ENCODE assay signal across 8 cellular contexts in the genomic region with DNA sequence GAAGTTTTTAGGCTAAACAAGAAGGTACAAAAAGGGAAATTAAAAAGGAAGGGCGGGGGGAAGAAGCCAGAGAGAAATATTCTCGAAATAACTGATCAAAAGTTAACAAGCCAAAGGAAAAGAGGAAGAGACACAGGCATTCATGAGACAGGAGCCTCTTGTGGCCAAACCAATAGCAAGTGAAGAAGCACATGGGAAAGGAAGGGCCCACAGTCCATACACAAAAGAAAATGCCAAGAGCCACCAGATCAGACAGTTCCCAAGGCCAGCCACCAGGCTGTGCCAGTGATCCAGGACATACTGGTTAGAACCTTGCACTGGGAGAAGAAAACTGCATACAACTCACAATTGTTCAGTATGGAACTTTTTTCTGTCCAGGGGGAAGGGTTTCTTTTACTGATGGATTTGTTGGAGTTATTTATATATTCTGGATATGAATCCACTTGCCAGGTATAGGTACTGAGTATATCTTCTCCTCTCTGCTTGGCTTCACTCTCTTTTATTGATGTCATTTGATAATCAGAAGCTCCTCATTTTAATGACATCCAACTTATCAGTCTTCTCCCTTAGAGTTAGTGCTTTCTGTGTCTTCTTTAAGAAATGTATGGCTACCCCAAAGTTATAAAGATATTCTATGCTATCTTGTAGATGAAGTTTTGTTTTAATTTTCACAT.
DNase-seq lines count a peak whose midpoint lies in the region; ATAC-seq lines count a peak whose summit lies in the region.

No MANE protein-coding gene starts in this region.

- H3K27me3 Mint-ChIP-seq in CD4-positive, alpha-beta memory T cell, result peaks cover 2 to 4% of the 10 kb centered on the region in 2 donors
- H3K27me3 Mint-ChIP-seq in activated naive CD8-positive, alpha-beta T cell treated with anti-CD3 and anti-CD28 coated beads, Interleukin-2, amount 50 U/mL, for 24 hours, result peaks cover 2% of the 10 kb centered on the region

- no peak overlapping the region for H4K91ac ChIP-seq in trophoblast cell (ENCODE audit: low read depth, low read length)

- H2BK120ac ChIP-seq in trophoblast cell (ENCODE audit: insufficient read depth, low read length, poor library complexity), result no peak overlapping the region

- no peak overlapping the region for H2AK5ac ChIP-seq in trophoblast cell (ENCODE audit: low read length)

- H3K4me3 ChIP-seq in CD4-positive, alpha-beta memory T cell (ENCODE audit: low read length in 2 of 2), result no peak overlapping the region
- H3K4me3 ChIP-seq in SJSA1 (no peak overlapping the region), trophoblast cell (ENCODE audit: low read depth, low read length) (no peak overlapping the region)

- WGBS in trophoblast cell (ENCODE audit: extremely low coverage, insufficient coverage, insufficient read length), result no CpG with 5 or more reads among the region's 2 CpGs

- POLR2A ChIA-PET in CD4-positive, alpha-beta memory T cell (lab: Charles Lee; ENCODE audit: partially characterized antibody), result interaction anchor here (1.2 to 17.7 kb wide), 4 partner anchors 22 to 134 kb away, joined by 3 to 374 read pairs (median 10); no protein-coding TSS in a partner anchor

- H3K79me2 ChIP-seq in trophoblast cell (ENCODE audit: control insufficient read depth, insufficient read depth, low read length, poor library complexity), result no peaks in the 10 kb centered on the region

- no peak overlapping the region for H2BK5ac ChIP-seq in trophoblast cell (ENCODE audit: low read depth, low read length, poor library complexity)

- H3K9me3 Mint-ChIP-seq in CD4-positive, alpha-beta memory T cell, result peaks cover 0 to 5% (median under 1%) of the 10 kb centered on the region in 8 donors
- no peaks in the 10 kb centered on the region for H3K9me3 Mint-ChIP-seq in activated naive CD8-positive, alpha-beta T cell treated with anti-CD3 and anti-CD28 coated beads, Interleukin-2, amount 50 U/mL, for 24 hours

- H3K9ac ChIP-seq in trophoblast cell (ENCODE audit: low read length), result no peak overlapping the region

- no peaks in the 10 kb centered on the region for H3K9me3 ChIP-seq in CD4-positive, alpha-beta memory T cell (ENCODE audit: control insufficient read depth in 1 of 2, low read length in 2 of 2)
- H3K9me3 ChIP-seq in SJSA1 (replicated peaks) (no peaks in the 10 kb centered on the region), trophoblast cell (ENCODE audit: insufficient read depth, low read depth, low read length) (no peaks in the 10 kb centered on the region)

- H2BK12ac ChIP-seq in trophoblast cell (ENCODE audit: low read length), result no peak overlapping the region

- H3K4me1 Mint-ChIP-seq in CD4-positive, alpha-beta memory T cell, result peaks cover 73 to 95% (median 88%) of the 10 kb centered on the region in 4 donors
- H3K4me1 Mint-ChIP-seq in activated naive CD8-positive, alpha-beta T cell treated with anti-CD3 and anti-CD28 coated beads, Interleukin-2, amount 50 U/mL, for 24 hours, result peaks cover 96% of the 10 kb centered on the region

- no peak overlapping the region for H2AFZ ChIP-seq in trophoblast cell (ENCODE audit: insufficient read depth, low read length, poor library complexity)

- peak overlapping the region; percentile 86 for H3K27ac ChIP-seq in CD4-positive, alpha-beta memory T cell (ENCODE audit: low read depth, low read length)
- H3K27ac ChIP-seq in SJSA1 (no peak overlapping the region), trophoblast cell (ENCODE audit: low read depth, low read length) (no peak overlapping the region)

- peaks cover 95% of the 10 kb centered on the region for H3K4me1 ChIP-seq in CD4-positive, alpha-beta memory T cell (ENCODE audit: insufficient read depth, low read length)
- H3K4me1 ChIP-seq in SJSA1 (replicated peaks) (peaks cover 18% of the 10 kb centered on the region), trophoblast cell (ENCODE audit: control insufficient read depth in 1 of 2, insufficient read depth in 2 of 2, low read length in 2 of 2) (peaks cover 3 to 14% of the 10 kb centered on the region in 2 experiments)

- CTCF ChIA-PET in CD4-positive, alpha-beta memory T cell (lab: Charles Lee; ENCODE audit: partially characterized antibody), result interaction anchor here (1.2 to 15.6 kb wide), 11 partner anchors 10 to 416 kb away, joined by 3 to 494 read pairs (median 15); partner anchors contain the start of gene PLXNA2

- intact Hi-C loops in CD4-positive, alpha-beta memory T cell (cut with micrococcal nuclease), result loop anchor here (1.0 to 10.0 kb wide), 3 partner anchors 41 to 416 kb away; partner anchors contain the start of gene PLXNA2
- intact Hi-C loops in Right ventricle myocardium inferior (cut with DNase I), result loop anchor here (1.0 to 5.0 kb wide), 2 partner anchors 40 to 134 kb away; no protein-coding TSS in a partner anchor

- H3K4ac ChIP-seq in trophoblast cell (ENCODE audit: low read depth, low read length), result no peak overlapping the region

- no peak overlapping the region for H3K4me2 ChIP-seq in trophoblast cell (ENCODE audit: low read length)

- H3K27ac Mint-ChIP-seq in CD4-positive, alpha-beta memory T cell, result peak overlapping the region; percentile 71 to 100 (median 99)
- H3K27ac Mint-ChIP-seq in activated naive CD8-positive, alpha-beta T cell treated with anti-CD3 and anti-CD28 coated beads, Interleukin-2, amount 50 U/mL, for 24 hours, result peak overlapping the region; percentile 36

- peaks cover 0 to 18% of the 10 kb centered on the region in 2 donors for H3K36me3 Mint-ChIP-seq in CD4-positive, alpha-beta memory T cell
- peaks cover 11% of the 10 kb centered on the region for H3K36me3 Mint-ChIP-seq in activated naive CD8-positive, alpha-beta T cell treated with anti-CD3 and anti-CD28 coated beads, Interleukin-2, amount 50 U/mL, for 24 hours (ENCODE audit: low read depth)

- H3K18ac ChIP-seq in trophoblast cell (ENCODE audit: low read length), result no peak overlapping the region

- no peaks in the 10 kb centered on the region for H3K79me1 ChIP-seq in trophoblast cell (ENCODE audit: low read length)

- ATAC-seq in GM21360 (IDR thresholded peaks at IDR 0.05; ENCODE audit: unreplicated experiment), result peak; percentile 33
- ATAC-seq in activated naive CD8-positive, alpha-beta T cell treated with anti-CD3 and anti-CD28 coated beads, Interleukin-2, amount 50 U/mL, for 24 hours, result no peak
- peak; percentile 59 for ATAC-seq in Right ventricle myocardium inferior
- no peak for ATAC-seq in GM18520 (IDR thresholded peaks at IDR 0.05; ENCODE audit: unreplicated experiment)

- H4K12ac ChIP-seq in trophoblast cell (ENCODE audit: low read depth, low read length), result no peak overlapping the region

- no peaks in the 10 kb centered on the region for H3K27me3 ChIP-seq in CD4-positive, alpha-beta memory T cell (ENCODE audit: insufficient read depth, low read length)
- no peaks in the 10 kb centered on the region for H3K27me3 ChIP-seq in SJSA1 (replicated peaks)
- no peaks in the 10 kb centered on the region for H3K27me3 ChIP-seq in trophoblast cell (ENCODE audit: insufficient read depth, low read length)

- peak overlapping the region in 4 of 8 donors; percentile 0 to 55 (median 26) for H3K4me3 Mint-ChIP-seq in CD4-positive, alpha-beta memory T cell
- no peak overlapping the region for H3K4me3 Mint-ChIP-seq in activated naive CD8-positive, alpha-beta T cell treated with anti-CD3 and anti-CD28 coated beads, Interleukin-2, amount 50 U/mL, for 24 hours

- no peak overlapping the region for H4K8ac ChIP-seq in trophoblast cell (ENCODE audit: low read depth, low read length)

- DNase-seq in CD4-positive, alpha-beta memory T cell, result peak; percentile 58 to 72 (median 62)
- DNase-seq in KG1 (lab: John Stamatoyannopoulos, UW) (peak; percentile 83), SJSA1 (ENCODE audit: low read depth in 1 of 2, low spot score in 2 of 2) (peak; percentile 56 to 59), Right ventricle myocardium inferior (ENCODE audit: missing footprints) (peak; percentile 87), trophoblast cell (peak; percentile 70 to 85)
- DNase-seq in activated naive CD8-positive, alpha-beta T cell treated with anti-CD3 and anti-CD28 coated beads, Interleukin-2, amount 50 U/mL, for 24 hours, result peak; percentile 64

- H3K23ac ChIP-seq in trophoblast cell (ENCODE audit: low read length), result no peak overlapping the region

- no peaks in the 10 kb centered on the region for H3K36me3 ChIP-seq in CD4-positive, alpha-beta memory T cell (ENCODE audit: insufficient read depth, low read length)
- H3K36me3 ChIP-seq in SJSA1 (no peaks in the 10 kb centered on the region), trophoblast cell (ENCODE audit: control insufficient read depth in 1 of 2, insufficient read depth in 2 of 2, low read length in 2 of 2) (no peaks in the 10 kb centered on the region)

- H3K14ac ChIP-seq in trophoblast cell (ENCODE audit: low read length), result no peak overlapping the region

Comparison
In these comparisons a context has a peak if more than half of its experiments do, and no peak if none do; other contexts are left out.
1. ATAC-seq: peak in GM21360 (single experiment) and Right ventricle myocardium inferior (single experiment); none in activated naive CD8-positive, alpha-beta T cell treated with anti-CD3 and anti-CD28 coated beads, Interleukin-2, amount 50 U/mL, for 24 hours (single experiment) and GM18520 (single experiment).
2. Peak in every context shown above with its lines, with median percentiles within 50 percentile points of each other: DNase-seq.